Comparison of ENCODE assay signal across 17 cellular contexts in the genomic region with DNA sequence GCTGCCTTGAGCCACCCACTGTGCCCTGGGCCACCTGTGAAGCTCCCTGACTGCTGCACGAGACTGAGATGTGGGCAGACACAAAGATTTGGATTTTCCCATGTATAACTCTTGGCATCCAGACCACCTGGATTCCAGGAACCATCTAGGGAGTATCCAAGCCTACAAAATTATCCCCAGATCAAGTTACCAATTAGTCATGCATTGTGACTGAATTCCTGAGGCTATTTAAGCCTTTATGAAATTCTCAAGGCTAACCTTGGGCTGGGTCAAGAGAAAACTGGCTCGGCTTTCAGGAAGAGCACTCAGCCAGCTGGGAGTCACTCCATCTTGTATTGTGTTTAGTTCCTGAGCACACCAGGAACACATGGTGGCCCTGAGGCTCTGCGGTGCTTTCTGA. TPM values are rescaled to one million over a fixed set of nuclear protein-coding genes. Genes with fewer than 3 reads are reported as not detected.
DNase-seq lines count a peak whose midpoint lies in the region; ATAC-seq and TF ChIP-seq lines count a peak whose summit lies in the region.
"Had no signal": no experiment of that assay in that cellular context is flagged by ENCODE, and none has a peak within 500 bp of the region (broad histone marks: within the 10 kb centered on the region; RNA-seq: fewer than 3 reads in every experiment).

No MANE protein-coding gene starts in this region.

- peak overlapping the region; percentile 37 for H3K27ac ChIP-seq in RWPE1

- POLR2A ChIA-PET in RWPE1 (lab: Yijun Ruan, JAX; ENCODE audit: low non-redundant PET) = no interaction called here

- DNase-seq in A172 (ENCODE audit: low spot score) (peak; percentile 84), HFF-Myc (ENCODE audit: extremely low read depth, low read depth) (peak; percentile 1), RWPE1 (ENCODE audit: low spot score) (peak; percentile 55), iPS-NIHi11 (ENCODE audit: low spot score) (peak; percentile 48), HUDEP-2 (lab: John Stamatoyannopoulos, UW; ENCODE audit: unreplicated experiment in 76 of 76) (no peak), foreskin fibroblast (no peak), anterior cingulate cortex (lab: John Stamatoyannopoulos, UW) (no peak)
- DNase-seq: DMS153; NK-92 treated with Interleukin-12 subunit alpha and Interleukin-12 subunit beta, amount 100 ng/mL, for 24 hours; stimulated activated CD8-positive, alpha-beta memory T cell treated with anti-CD3 and anti-CD28 coated beads, Interleukin-4, amount 100 ng/mL, for 48 hours had no signal

- H3K4me3 ChIP-seq in HFF-Myc (replicated peaks; ENCODE audit: low read depth, low read length) = no peak overlapping the region
- H3K4me3 ChIP-seq in foreskin fibroblast (ENCODE audit: low read depth in 1 of 2, low read length in 2 of 2) = no peak overlapping the region
- H3K4me3 ChIP-seq: GM12878 had no signal

- no peak for ATAC-seq in GM19397 (IDR thresholded peaks at IDR 0.05; ENCODE audit: unreplicated experiment)
- ATAC-seq: activated naive CD4-positive, alpha-beta T cell treated with anti-CD3 and anti-CD28 coated beads, Interleukin-2, amount 50 U/mL, for 72 hours; GM12878 had no signal

- TF ChIP-seq CTCF in HFF-Myc (IDR thresholded peaks at IDR 0.05; ENCODE audit: low read depth, low read length, missing control alignments) (no peak), RWPE1 (conservative IDR thresholded peaks at IDR 0.05; ENCODE audit: low read depth) (no peak), foreskin fibroblast (IDR thresholded peaks at IDR 0.05; ENCODE audit: low read depth, low read length) (no peak)

- CTCF ChIA-PET in RWPE1 (lab: Yijun Ruan, JAX) = interaction anchor here (0.5 kb wide), 1 partner anchor 73 kb away, joined by 3 read pairs; no protein-coding TSS in a partner anchor

RNA-seq across cellular contexts. Expression of a gene that starts 13.3 kb away (rescaled TPM):
- not detected in 2 replicates for total RNA-seq in A172 (2014; rRNA removed; shearing (Covaris generic))
- total RNA-seq: activated naive CD4-positive, alpha-beta T cell treated with anti-CD3 and anti-CD28 coated beads, Interleukin-2, amount 50 U/mL, for 72 hours; chondrocyte; GM12878; mononuclear cell; posterior vena cava; urinary bladder had no signal

Comparison
In these comparisons a context has a peak if more than half of its experiments do, and no peak if none do; other contexts are left out.
1. DNase-seq: peak in A172 (single experiment), HFF-Myc (single experiment), RWPE1 (single experiment) and iPS-NIHi11 (single experiment); none in HUDEP-2 (0 of 76), foreskin fibroblast (0 of 2) and anterior cingulate cortex (0 of 58).